28 cellular contexts compared by ENCODE assay signal in genomic region chr6:16718301-16718700, GRCh38. TPM values are rescaled to one million over a fixed set of nuclear protein-coding genes. Genes with fewer than 3 reads are reported as not detected.
DNase-seq lines count a peak whose midpoint lies in the region; ATAC-seq and TF ChIP-seq lines count a peak whose summit lies in the region.
"Had no signal": no experiment of that assay in that cellular context is flagged by ENCODE, and none has a peak within 500 bp of the region (broad histone marks: within the 10 kb centered on the region; RNA-seq: fewer than 3 reads in every experiment).

No MANE protein-coding gene starts in this region.

- H3K27ac ChIP-seq in PC-3 (ENCODE audit: low read length) (peak overlapping the region; percentile 30), thoracic aorta (peak overlapping the region; percentile 14 to 25)
- H3K27ac ChIP-seq: prostate gland had no signal

- no peak overlapping the region for H3K4me3 ChIP-seq in PC-3 (ENCODE audit: low read length)
- no peak overlapping the region for H3K4me3 ChIP-seq in choroid plexus epithelial cell (ENCODE audit: low read depth, low read length)
- H3K4me3 ChIP-seq in thoracic aorta, result peak overlapping the region; percentile 7
- H3K4me3 ChIP-seq: BLaER1 treated with 17β-estradiol and CSF1 and Interleukin-3, amounts not matched to agents 10 nM and 100 nM; heart right ventricle; prostate gland; skin epidermis; stomach had no signal

- no peaks in the 10 kb centered on the region for H3K36me3 ChIP-seq in PC-3 (ENCODE audit: low read depth, low read length)
- no peaks in the 10 kb centered on the region for H3K36me3 ChIP-seq in thoracic aorta
- H3K36me3 ChIP-seq: heart right ventricle, prostate gland, stomach had no signal

- ATAC-seq in PC-3 (no peak), thoracic aorta (ENCODE audit: insufficient number of reproducible peaks, low FRiP score, low read depth) (no peak), GM21526 (IDR thresholded peaks at IDR 0.05; ENCODE audit: low FRiP score, unreplicated experiment) (no peak)
- ATAC-seq: activated CD4-positive, alpha-beta T cell treated with anti-CD3 and anti-CD28 coated beads for 36 hours; heart right ventricle had no signal

- no peak overlapping the region for H2AFZ ChIP-seq in PC-3 (ENCODE audit: low read length)

- BruUV-seq in PC-3 (replicated peaks; lab: Mats Ljungman, UMichigan), result no TSS peak

- H3K9me3 Mint-ChIP-seq in nephron, result no peaks in the 10 kb centered on the region
- H3K9me3 Mint-ChIP-seq: activated T-cell treated with anti-CD3 and anti-CD28 coated beads, Interleukin-2, amount 50 U/mL, for 24 hours; T-helper 2 cell treated with Interferon-gamma antibody and Interleukin-4, amounts not matched to agents 5 μg/mL and 100 μg/mL, for 36 hours had no signal

- no peak overlapping the region for H3K4me3 Mint-ChIP-seq in nephron
- H3K4me3 Mint-ChIP-seq: activated CD4-positive, alpha-beta T cell treated with anti-CD3 and anti-CD28 coated beads for 36 hours; activated T-cell treated with anti-CD3 and anti-CD28 coated beads, Interleukin-2, amount 50 U/mL, for 24 hours; T-helper 2 cell treated with Interferon-gamma antibody and Interleukin-4, amounts not matched to agents 5 μg/mL and 100 μg/mL, for 36 hours had no signal

- DNase-seq in PC-3 (no peak), choroid plexus epithelial cell (ENCODE audit: low read depth) (peak; percentile 43), thoracic aorta (ENCODE audit: low spot score) (no peak), germinal center (ENCODE audit: low spot score) (no peak), OCI-M2 (lab: John Stamatoyannopoulos, UW; ENCODE audit: unreplicated experiment) (no peak)
- DNase-seq: activated CD4-positive, alpha-beta T cell treated with anti-CD3 and anti-CD28 coated beads for 36 hours; activated gamma-delta T cell treated with Interleukin-2 at 50 U/mL for 16 hours; activated T-cell treated with anti-CD3 and anti-CD28 coated beads, Interleukin-2, amount 50 U/mL, for 24 hours; Caco-2; effector memory CD4-positive, alpha-beta T cell; erythroblast; foreskin fibroblast; GF-D8; heart right ventricle; Karpas-422; NCI-H1436 treated with DMSO at 0.1 percent for 48 hours; NCI-H345; NCI-H774; stimulated activated CD4-positive, alpha-beta T cell treated with anti-CD3 and anti-CD28 coated beads, Interleukin-1b, Interleukin-23, amount 100 ng/mL, for 48 hours; stimulated activated CD8-positive, alpha-beta memory T cell treated with anti-CD3 and anti-CD28 coated beads, Interleukin-4, amount 100 ng/mL, for 48 hours; stomach; trophoblast cell had no signal

- H3K27me3 Mint-ChIP-seq in nephron (ENCODE audit: low read depth), result no peaks in the 10 kb centered on the region
- H3K27me3 Mint-ChIP-seq: activated CD4-positive, alpha-beta T cell treated with anti-CD3 and anti-CD28 coated beads for 36 hours; activated T-cell treated with anti-CD3 and anti-CD28 coated beads, Interleukin-2, amount 50 U/mL, for 24 hours had no signal

- H3K9me2 ChIP-seq in PC-3 (replicated peaks; ENCODE audit: low read length), result no peaks in the 10 kb centered on the region

- TF ChIP-seq CTCF in PC-3 (conservative IDR thresholded peaks at IDR 0.05; ENCODE audit: low read depth, low read length) (no peak), choroid plexus epithelial cell (conservative IDR thresholded peaks at IDR 0.05; ENCODE audit: low read depth, low read length) (no peak), nephron (IDR thresholded peaks at IDR 0.05; ENCODE audit: unreplicated experiment in 3 of 3) (no peak), thoracic aorta (IDR thresholded peaks at IDR 0.05) (no peak)

- no peaks in the 10 kb centered on the region for H3K9me3 ChIP-seq in PC-3 (ENCODE audit: low read length)
- H3K9me3 ChIP-seq in thoracic aorta, result no peaks in the 10 kb centered on the region
- H3K9me3 ChIP-seq: BLaER1 treated with 17β-estradiol and CSF1 and Interleukin-3, amounts not matched to agents 10 nM and 100 nM; Caco-2; heart right ventricle; prostate gland; stomach had no signal

- peak overlapping the region; percentile 7; the same call in 1 of the 2 replicates for H3K9ac ChIP-seq in PC-3 (ENCODE audit: low read length)
- H3K9ac ChIP-seq: BLaER1 treated with 17β-estradiol and CSF1 and Interleukin-3, amounts not matched to agents 10 nM and 100 nM had no signal

- H3K79me2 ChIP-seq in PC-3 (ENCODE audit: low read length), result peaks cover 77% of the 10 kb centered on the region

- H3K27ac Mint-ChIP-seq in nephron, result peak overlapping the region; percentile 23 to 41 (median 40)
- H3K27ac Mint-ChIP-seq: activated CD4-positive, alpha-beta T cell treated with anti-CD3 and anti-CD28 coated beads for 36 hours; activated T-cell treated with anti-CD3 and anti-CD28 coated beads, Interleukin-2, amount 50 U/mL, for 24 hours; T-helper 2 cell treated with Interferon-gamma antibody and Interleukin-4, amounts not matched to agents 5 μg/mL and 100 μg/mL, for 36 hours had no signal

- peaks cover 4% of the 10 kb centered on the region for H3K36me3 Mint-ChIP-seq in nephron (ENCODE audit: low read depth)

- H4K20me1 ChIP-seq in PC-3 (ENCODE audit: low read length), result no peaks in the 10 kb centered on the region

- peaks cover 47% of the 10 kb centered on the region for H3K4me1 Mint-ChIP-seq in nephron

- POLR2A ChIA-PET in PC-3 (lab: Charles Lee; ENCODE audit: unreplicated experiment), result interaction anchor here (0.5 kb wide), 1 partner anchor 11 kb away, joined by 3 read pairs; no protein-coding TSS in a partner anchor

- peaks cover 2% of the 10 kb centered on the region for H3F3A ChIP-seq in PC-3 (ENCODE audit: low read length, unreplicated experiment)

- H3K4me1 ChIP-seq in PC-3 (ENCODE audit: insufficient read depth, low read length), result peaks cover 44% of the 10 kb centered on the region
- peaks cover 11 to 50% of the 10 kb centered on the region in 2 donors for H3K4me1 ChIP-seq in thoracic aorta (ENCODE audit: control insufficient read depth in 1 of 2, low read depth in 2 of 2)
- H3K4me1 ChIP-seq: prostate gland had no signal

- H3K4me2 ChIP-seq in PC-3 (ENCODE audit: low read length), result peak overlapping the region; percentile 13; the same call in 1 of the 2 replicates

- intact Hi-C loops in PC-3 (cut with micrococcal nuclease), result no loop called here

- CTCF ChIA-PET in PC-3 (lab: Charles Lee), result no interaction called here

- H3K27me3 ChIP-seq in PC-3 (ENCODE audit: low read length) (no peaks in the 10 kb centered on the region), thoracic aorta (replicated peaks; ENCODE audit: insufficient read depth) (no peaks in the 10 kb centered on the region)
- H3K27me3 ChIP-seq: BLaER1 treated with 17β-estradiol and CSF1 and Interleukin-3, amounts not matched to agents 10 nM and 100 nM; heart right ventricle; stomach had no signal

RNA-seq across cellular contexts. Expression of gene ATXN1, which starts 43.0 kb away (rescaled TPM):
- total RNA-seq in PC-3 (2014; rRNA removed), result 19.1 and 27.0 TPM in 2 replicates
- total RNA-seq in thoracic aorta, result 10 to 100 TPM; 59.8 to 62.4 TPM
